Comparison of ENCODE assay signal across 19 cellular contexts in genomic region chr6:70315096-70315751, GRCh38. TPM values are rescaled to one million over a fixed set of nuclear protein-coding genes. Genes with fewer than 3 reads are reported as not detected.
DNase-seq lines count a peak whose midpoint lies in the region; ATAC-seq and TF ChIP-seq lines count a peak whose summit lies in the region.
"Had no signal": no experiment of that assay in that cellular context is flagged by ENCODE, and none has a peak within 500 bp of the region (broad histone marks: within the 10 kb centered on the region; RNA-seq: fewer than 3 reads in every experiment).

No MANE protein-coding gene starts in this region.

- H3K9me3 Mint-ChIP-seq in activated naive CD8-positive, alpha-beta T cell treated with anti-CD3 and anti-CD28 coated beads, Interleukin-2, amount 50 U/mL, for 24 hours = no peaks in the 10 kb centered on the region
- H3K9me3 Mint-ChIP-seq: activated naive CD4-positive, alpha-beta T cell treated with anti-CD3 and anti-CD28 coated beads, Interleukin-2, amount 10 ng/mL, durations not matched to agents 7 days and 5 days; CD4-positive, alpha-beta memory T cell had no signal

- no peak overlapping the region for H3K4me3 ChIP-seq in trophoblast cell (ENCODE audit: low read depth, low read length)
- H3K4me3 ChIP-seq: vagina had no signal

- H3K23ac ChIP-seq in trophoblast cell (ENCODE audit: low read length) = no peak overlapping the region

- H4K91ac ChIP-seq in trophoblast cell (ENCODE audit: low read depth, low read length) = no peak overlapping the region

- no peak overlapping the region for H4K12ac ChIP-seq in trophoblast cell (ENCODE audit: low read depth, low read length)

- no peaks in the 10 kb centered on the region for H3K36me3 ChIP-seq in trophoblast cell (ENCODE audit: control insufficient read depth in 1 of 2, insufficient read depth in 2 of 2, low read length in 2 of 2)
- H3K36me3 ChIP-seq: vagina had no signal

- no peak overlapping the region for H3K27ac ChIP-seq in trophoblast cell (ENCODE audit: low read depth, low read length)
- H3K27ac ChIP-seq: vagina had no signal

- H3K79me2 ChIP-seq in trophoblast cell (ENCODE audit: control insufficient read depth, insufficient read depth, low read length, poor library complexity) = no peaks in the 10 kb centered on the region

- no CpG with 5 or more reads among the region's 2 CpGs for WGBS in trophoblast cell (ENCODE audit: extremely low coverage, insufficient coverage, insufficient read length)

- no peak overlapping the region for H3K4ac ChIP-seq in trophoblast cell (ENCODE audit: low read depth, low read length)

- no peak overlapping the region for H3K27ac Mint-ChIP-seq in activated naive CD8-positive, alpha-beta T cell treated with anti-CD3 and anti-CD28 coated beads, Interleukin-2, amount 50 U/mL, for 24 hours
- H3K27ac Mint-ChIP-seq: activated naive CD4-positive, alpha-beta T cell treated with anti-CD3 and anti-CD28 coated beads, Interleukin-2, amount 10 ng/mL, durations not matched to agents 7 days and 5 days; CD4-positive, alpha-beta memory T cell; nephron progenitor cell had no signal

- peaks cover 3% of the 10 kb centered on the region for H3K27me3 ChIP-seq in trophoblast cell (ENCODE audit: insufficient read depth, low read length)
- H3K27me3 ChIP-seq: vagina had no signal

- peaks cover 3% of the 10 kb centered on the region for H3K9me3 ChIP-seq in trophoblast cell (ENCODE audit: insufficient read depth, low read depth, low read length)
- H3K9me3 ChIP-seq: vagina had no signal

- peaks cover 0 to 1% of the 10 kb centered on the region in 2 experiments for H3K4me1 ChIP-seq in trophoblast cell (ENCODE audit: control insufficient read depth in 1 of 2, insufficient read depth in 2 of 2, low read length in 2 of 2)
- H3K4me1 ChIP-seq: vagina had no signal

- peaks cover 23% of the 10 kb centered on the region for H3K27me3 Mint-ChIP-seq in activated naive CD8-positive, alpha-beta T cell treated with anti-CD3 and anti-CD28 coated beads, Interleukin-2, amount 50 U/mL, for 24 hours
- H3K27me3 Mint-ChIP-seq: activated naive CD4-positive, alpha-beta T cell treated with anti-CD3 and anti-CD28 coated beads, Interleukin-2, amount 10 ng/mL, durations not matched to agents 7 days and 5 days had no signal

- H3K79me1 ChIP-seq in trophoblast cell (ENCODE audit: low read length) = no peaks in the 10 kb centered on the region

- no peak overlapping the region for H3K9ac ChIP-seq in trophoblast cell (ENCODE audit: low read length)

- peaks cover 2% of the 10 kb centered on the region for H3K4me1 Mint-ChIP-seq in activated naive CD8-positive, alpha-beta T cell treated with anti-CD3 and anti-CD28 coated beads, Interleukin-2, amount 50 U/mL, for 24 hours
- H3K4me1 Mint-ChIP-seq: activated naive CD4-positive, alpha-beta T cell treated with anti-CD3 and anti-CD28 coated beads, Interleukin-2, amount 10 ng/mL, durations not matched to agents 7 days and 5 days had no signal

- no peak for TF ChIP-seq CTCF in GM20000 (IDR thresholded peaks at IDR 0.05; ENCODE audit: extremely low read depth, missing control alignments)

- no peak overlapping the region for H3K4me2 ChIP-seq in trophoblast cell (ENCODE audit: low read length)

- no peaks in the 10 kb centered on the region for H3K36me3 Mint-ChIP-seq in activated naive CD8-positive, alpha-beta T cell treated with anti-CD3 and anti-CD28 coated beads, Interleukin-2, amount 50 U/mL, for 24 hours (ENCODE audit: low read depth)
- H3K36me3 Mint-ChIP-seq: activated naive CD4-positive, alpha-beta T cell treated with anti-CD3 and anti-CD28 coated beads, Interleukin-2, amount 10 ng/mL, durations not matched to agents 7 days and 5 days; CD4-positive, alpha-beta memory T cell had no signal

- H2BK12ac ChIP-seq in trophoblast cell (ENCODE audit: low read length) = no peak overlapping the region

- no peak overlapping the region for H3K18ac ChIP-seq in trophoblast cell (ENCODE audit: low read length)

- H3K14ac ChIP-seq in trophoblast cell (ENCODE audit: low read length) = no peak overlapping the region

- H2AFZ ChIP-seq in trophoblast cell (ENCODE audit: insufficient read depth, low read length, poor library complexity) = no peak overlapping the region

- peak; percentile 61 for ATAC-seq in GM18502 (IDR thresholded peaks at IDR 0.05; ENCODE audit: poor library complexity, unreplicated experiment)
- ATAC-seq in HG02884 (IDR thresholded peaks at IDR 0.05; ENCODE audit: unreplicated experiment) = peak; percentile 51
- ATAC-seq in HG03558 (IDR thresholded peaks at IDR 0.05; ENCODE audit: extremely low read depth, unreplicated experiment) = peak; percentile 54
- ATAC-seq in GM18873 (IDR thresholded peaks at IDR 0.05; ENCODE audit: low FRiP score, unreplicated experiment) = no peak
- no peak for ATAC-seq in activated naive CD8-positive, alpha-beta T cell treated with anti-CD3 and anti-CD28 coated beads, Interleukin-2, amount 50 U/mL, for 24 hours

- no peak overlapping the region for H4K8ac ChIP-seq in trophoblast cell (ENCODE audit: low read depth, low read length)

- no peak overlapping the region for H3K4me3 Mint-ChIP-seq in activated naive CD8-positive, alpha-beta T cell treated with anti-CD3 and anti-CD28 coated beads, Interleukin-2, amount 50 U/mL, for 24 hours
- H3K4me3 Mint-ChIP-seq: activated naive CD4-positive, alpha-beta T cell treated with anti-CD3 and anti-CD28 coated beads, Interleukin-2, amount 10 ng/mL, durations not matched to agents 7 days and 5 days; CD4-positive, alpha-beta memory T cell; nephron progenitor cell had no signal

- no peak overlapping the region for H2BK120ac ChIP-seq in trophoblast cell (ENCODE audit: insufficient read depth, low read length, poor library complexity)

- no peak overlapping the region for H2BK5ac ChIP-seq in trophoblast cell (ENCODE audit: low read depth, low read length, poor library complexity)

- no peak overlapping the region for H2AK5ac ChIP-seq in trophoblast cell (ENCODE audit: low read length)

- DNase-seq in GM20000 (ENCODE audit: low spot score) = peak; percentile 14
- no peak for DNase-seq in trophoblast cell
- DNase-seq in NCI-H510A (lab: John Stamatoyannopoulos, UW) = no peak
- DNase-seq in activated naive CD8-positive, alpha-beta T cell treated with anti-CD3 and anti-CD28 coated beads, Interleukin-2, amount 50 U/mL, for 24 hours = no peak
- DNase-seq: activated CD8-positive, alpha-beta memory T cell treated with anti-CD3 and anti-CD28 coated beads, Interleukin-2, amount 50 U/mL, for 4 hours; activated naive CD4-positive, alpha-beta T cell treated with anti-CD3 and anti-CD28 coated beads, Interleukin-2, amount 10 ng/mL, durations not matched to agents 7 days and 5 days; CD4-positive, alpha-beta memory T cell; DND-41; KG1; nephron progenitor cell; retina; SHP77 treated with DMSO at 0.1 percent for 48 hours; stimulated activated CD4-positive, alpha-beta T cell treated with anti-CD3 and anti-CD28 coated beads, Interleukin-15, amount 100 ng/mL, for 24 hours; T-helper 9 cell had no signal

RNA-seq across cellular contexts. Expression of gene COL9A1, which starts 12.3 kb away (rescaled TPM):
- polyA plus RNA-seq in trophoblast cell (2013) = 0.03 TPM in 1 of 2 replicates, not detected in the other
- polyA plus RNA-seq: CD4-positive, alpha-beta memory T cell had no signal

Comparison
In these comparisons a context has a peak if more than half of its experiments do, and no peak if none do; other contexts are left out.
1. ATAC-seq: peak in GM18502 (single experiment), HG02884 (single experiment) and HG03558 (single experiment); none in GM18873 (single experiment) and activated naive CD8-positive, alpha-beta T cell treated with anti-CD3 and anti-CD28 coated beads, Interleukin-2, amount 50 U/mL, for 24 hours (single experiment).